21 cellular contexts compared by ENCODE assay signal in genomic region chr11:119572481-119573424, GRCh38.
DNase-seq lines count a peak whose midpoint lies in the region; ATAC-seq and TF ChIP-seq lines count a peak whose summit lies in the region.
"Had no signal": no experiment of that assay in that cellular context is flagged by ENCODE, and none has a peak within 500 bp of the region (broad histone marks: within the 10 kb centered on the region; RNA-seq: fewer than 3 reads in every experiment).

No MANE protein-coding gene starts in this region.

- peak overlapping the region; percentile 15 for H3K56ac ChIP-seq in mesendoderm (ENCODE audit: low read length)

- H4K5ac ChIP-seq in mesendoderm (ENCODE audit: low read length) = no peak overlapping the region

- H3K4me3 Mint-ChIP-seq in dendritic cell treated with granulocyte-macrophage colony-stimulating factor and Interleukin-4, amounts not matched to agents 40 ng/mL and 50 ng/mL, for 4 days = no peak overlapping the region
- H3K4me3 Mint-ChIP-seq in T-helper 2 cell treated with Interferon-gamma antibody and Interleukin-4, amounts not matched to agents 5 μg/mL and 100 μg/mL, for 36 hours = no peak overlapping the region
- H3K4me3 Mint-ChIP-seq: activated CD8-positive, alpha-beta T cell treated with anti-CD3 and anti-CD28 coated beads, Interleukin-2, amount 10 ng/mL, durations not matched to agents 7 days and 5 days; activated naive CD8-positive, alpha-beta T cell; neural crest cell had no signal

- H3K36me3 ChIP-seq in BLaER1 treated with 17β-estradiol and CSF1 and Interleukin-3, amounts not matched to agents 10 nM and 100 nM = no peaks in the 10 kb centered on the region
- H3K36me3 ChIP-seq in PC-3 (ENCODE audit: low read depth, low read length) (no peaks in the 10 kb centered on the region), mesendoderm (ENCODE audit: control insufficient read depth, insufficient read depth, low read length) (no peaks in the 10 kb centered on the region), MM.1S (replicated peaks; ENCODE audit: insufficient read depth, low read length) (no peaks in the 10 kb centered on the region)
- H3K36me3 ChIP-seq: gastrocnemius medialis, SJSA1 had no signal

- no peaks in the 10 kb centered on the region for H3K9me3 Mint-ChIP-seq in dendritic cell treated with granulocyte-macrophage colony-stimulating factor and Interleukin-4, amounts not matched to agents 40 ng/mL and 50 ng/mL, for 4 days
- H3K9me3 Mint-ChIP-seq in T-helper 2 cell treated with Interferon-gamma antibody and Interleukin-4, amounts not matched to agents 5 μg/mL and 100 μg/mL, for 36 hours = no peaks in the 10 kb centered on the region

- ATAC-seq in PC-3 = peak; percentile 77
- ATAC-seq: activated CD8-positive, alpha-beta T cell treated with anti-CD3 and anti-CD28 coated beads, Interleukin-2, amount 10 ng/mL, durations not matched to agents 7 days and 5 days; gastrocnemius medialis had no signal

- no peak overlapping the region for H2BK5ac ChIP-seq in mesendoderm (ENCODE audit: low read length)

- H3K79me2 ChIP-seq in PC-3 (ENCODE audit: low read length) (no peaks in the 10 kb centered on the region), mesendoderm (ENCODE audit: control insufficient read depth, insufficient read depth, low read length) (no peaks in the 10 kb centered on the region), MM.1S (ENCODE audit: low read length) (no peaks in the 10 kb centered on the region)

- H4K8ac ChIP-seq in mesendoderm (ENCODE audit: low read depth, low read length) = no peak overlapping the region

- CTCF ChIA-PET in PC-3 (lab: Charles Lee) = interaction anchor here (0.6 to 0.9 kb wide), 2 partner anchors 23 to 258 kb away, joined by 3 read pairs; no protein-coding TSS in a partner anchor

- WGBS in mesendoderm (ENCODE audit: extremely low coverage, insufficient coverage, low lambda C conversion rate) = no CpG with 5 or more reads among the region's 13 CpGs

- peak overlapping the region in 10 of 11 experiments; percentile 45 to 80 (median 77); a peak in 19 of 22 replicates for H3K27ac ChIP-seq in BLaER1 treated with 17β-estradiol and CSF1 and Interleukin-3, amounts not matched to agents 10 nM and 100 nM
- H3K27ac ChIP-seq in PC-3 (ENCODE audit: low read length) (peak overlapping the region; percentile 34), mesendoderm (ENCODE audit: low read depth, low read length) (no peak overlapping the region), MM.1S (ENCODE audit: low read length) (no peak overlapping the region)
- H3K27ac ChIP-seq: coronary artery, gastrocnemius medialis, SJSA1 had no signal

- H2BK120ac ChIP-seq in mesendoderm (ENCODE audit: low read depth, low read length) = no peak overlapping the region

- H3K4me1 ChIP-seq in BLaER1 treated with 17β-estradiol and CSF1 and Interleukin-3, amounts not matched to agents 10 nM and 100 nM = peaks cover 41 to 62% (median 59%) of the 10 kb centered on the region in 10 experiments
- H3K4me1 ChIP-seq in PC-3 (ENCODE audit: insufficient read depth, low read length) (peaks cover 25% of the 10 kb centered on the region), mesendoderm (ENCODE audit: control insufficient read depth, low read depth, low read length) (peaks cover 8% of the 10 kb centered on the region), MM.1S (ENCODE audit: low read length) (no peaks in the 10 kb centered on the region)

- no peaks in the 10 kb centered on the region for H3K9me2 ChIP-seq in PC-3 (replicated peaks; ENCODE audit: low read length)
- no peaks in the 10 kb centered on the region for H3K9me2 ChIP-seq in MM.1S (replicated peaks; ENCODE audit: insufficient read depth, low read length)

- no peak overlapping the region for H3K18ac ChIP-seq in mesendoderm (ENCODE audit: low read length)

- H3K4me2 ChIP-seq in BLaER1 treated with 17β-estradiol and CSF1 and Interleukin-3, amounts not matched to agents 10 nM and 100 nM = peak overlapping the region; percentile 77 to 91 (median 84)
- H3K4me2 ChIP-seq in PC-3 (ENCODE audit: low read length) = peak overlapping the region; percentile 54
- no peak overlapping the region for H3K4me2 ChIP-seq in mesendoderm (ENCODE audit: low read length)
- H3K4me2 ChIP-seq in MM.1S (ENCODE audit: low read depth, low read length) = no peak overlapping the region

- intact Hi-C loops in PC-3 (cut with micrococcal nuclease) = no loop called here
- intact Hi-C loops in dendritic cell treated with granulocyte-macrophage colony-stimulating factor and Interleukin-4, amounts not matched to agents 40 ng/mL and 50 ng/mL, for 4 days (cut with micrococcal nuclease) = no loop called here

- POLR2A ChIA-PET in PC-3 (lab: Charles Lee; ENCODE audit: unreplicated experiment) = no interaction called here

- BruUV-seq in PC-3 (replicated peaks; lab: Mats Ljungman, UMichigan) = no TSS peak

- H3K9ac ChIP-seq in BLaER1 treated with 17β-estradiol and CSF1 and Interleukin-3, amounts not matched to agents 10 nM and 100 nM = peak overlapping the region in 8 of 11 experiments; percentile 45 to 66 (median 58); a peak in 11 of 22 replicates
- no peak overlapping the region; the same call in 1 of the 2 replicates for H3K9ac ChIP-seq in PC-3 (ENCODE audit: low read length)
- H3K9ac ChIP-seq in mesendoderm (ENCODE audit: low read length) = no peak overlapping the region
- H3K9ac ChIP-seq in MM.1S (ENCODE audit: low read length) = no peak overlapping the region

- no peaks in the 10 kb centered on the region for H3K27me3 Mint-ChIP-seq in dendritic cell treated with granulocyte-macrophage colony-stimulating factor and Interleukin-4, amounts not matched to agents 40 ng/mL and 50 ng/mL, for 4 days
- H3K27me3 Mint-ChIP-seq in T-helper 2 cell treated with Interferon-gamma antibody and Interleukin-4, amounts not matched to agents 5 μg/mL and 100 μg/mL, for 36 hours (ENCODE audit: low read depth) = peaks cover 11% of the 10 kb centered on the region

- TF ChIP-seq CTCF in PC-3 (conservative IDR thresholded peaks at IDR 0.05; ENCODE audit: low read depth, low read length) (0 out of 2 replicates have a peak, but pooled peaks have one; percentile 15), MM.1S (IDR thresholded peaks at IDR 0.05; ENCODE audit: low read length) (no peak)

- no peaks in the 10 kb centered on the region for H3K36me3 Mint-ChIP-seq in dendritic cell treated with granulocyte-macrophage colony-stimulating factor and Interleukin-4, amounts not matched to agents 40 ng/mL and 50 ng/mL, for 4 days (ENCODE audit: low read depth)
- no peaks in the 10 kb centered on the region for H3K36me3 Mint-ChIP-seq in T-helper 2 cell treated with Interferon-gamma antibody and Interleukin-4, amounts not matched to agents 5 μg/mL and 100 μg/mL, for 36 hours (ENCODE audit: low read depth)

- H3K4me3 ChIP-seq in BLaER1 treated with 17β-estradiol and CSF1 and Interleukin-3, amounts not matched to agents 10 nM and 100 nM = peak overlapping the region in 1 of 10 experiments; percentile 15; a peak in 1 of 20 replicates
- no peak overlapping the region for H3K4me3 ChIP-seq in PC-3 (ENCODE audit: low read length)
- no peak overlapping the region for H3K4me3 ChIP-seq in mesendoderm (ENCODE audit: low read length)
- no peak overlapping the region for H3K4me3 ChIP-seq in MM.1S (ENCODE audit: low read length)
- H3K4me3 ChIP-seq: coronary artery, gastrocnemius medialis, SJSA1 had no signal

- peaks cover 0 to under 1% (median 0%) of the 10 kb centered on the region in 11 experiments; a peak in 1 of 22 replicates for H3K9me3 ChIP-seq in BLaER1 treated with 17β-estradiol and CSF1 and Interleukin-3, amounts not matched to agents 10 nM and 100 nM (replicated peaks in 1 of 11)
- H3K9me3 ChIP-seq in PC-3 (ENCODE audit: low read length) (no peaks in the 10 kb centered on the region), MM.1S (replicated peaks; ENCODE audit: insufficient read depth, low read length) (no peaks in the 10 kb centered on the region)
- H3K9me3 ChIP-seq: gastrocnemius medialis, SJSA1 had no signal

- H3K4me1 Mint-ChIP-seq in dendritic cell treated with granulocyte-macrophage colony-stimulating factor and Interleukin-4, amounts not matched to agents 40 ng/mL and 50 ng/mL, for 4 days (ENCODE audit: low read depth) = peaks cover 34% of the 10 kb centered on the region
- H3K4me1 Mint-ChIP-seq in T-helper 2 cell treated with Interferon-gamma antibody and Interleukin-4, amounts not matched to agents 5 μg/mL and 100 μg/mL, for 36 hours (ENCODE audit: low read depth) = peaks cover 3% of the 10 kb centered on the region

- H3K27me3 ChIP-seq in BLaER1 treated with 17β-estradiol and CSF1 and Interleukin-3, amounts not matched to agents 10 nM and 100 nM = no peaks in the 10 kb centered on the region
- H3K27me3 ChIP-seq in PC-3 (ENCODE audit: low read length) = no peaks in the 10 kb centered on the region
- H3K27me3 ChIP-seq in mesendoderm (ENCODE audit: insufficient read depth, low read length, poor library complexity) = no peaks in the 10 kb centered on the region
- no peaks in the 10 kb centered on the region; the same call in 1 of the 2 replicates for H3K27me3 ChIP-seq in MM.1S (replicated peaks; ENCODE audit: insufficient read depth, low read length)
- H3K27me3 ChIP-seq: gastrocnemius medialis, SJSA1 had no signal

- H2BK15ac ChIP-seq in mesendoderm (replicated peaks; ENCODE audit: low read depth) = no peak overlapping the region

- peak; percentile 89 for DNase-seq in PC-3
- no peak for DNase-seq in mesendoderm
- DNase-seq in MM.1S = no peak
- DNase-seq in DMS114 treated with DMSO at 0.1 percent for 48 hours (lab: John Stamatoyannopoulos, UW; ENCODE audit: unreplicated experiment) = no peak
- no peak for DNase-seq in NCI-H510A (lab: John Stamatoyannopoulos, UW)
- no peak for DNase-seq in T-helper 2 cell treated with Interferon-gamma antibody and Interleukin-4, amounts not matched to agents 5 μg/mL and 100 μg/mL, for 36 hours (ENCODE audit: low spot score)
- DNase-seq: activated CD8-positive, alpha-beta T cell treated with anti-CD3 and anti-CD28 coated beads, Interleukin-2, amount 10 ng/mL, durations not matched to agents 7 days and 5 days; activated T-cell treated with anti-CD3 and anti-CD28 coated beads, Interleukin-2, amount 50 U/mL, for 48 hours; COR-L47; gastrocnemius medialis; Kasumi-1; NCI-H1417; retina; stimulated activated CD4-positive, alpha-beta T cell treated with anti-CD3 and anti-CD28 coated beads, Interleukin-12 subunit alpha, Interleukin-12 subunit beta, amount 100 ng/mL, for 4 hours; T-helper 9 cell had no signal

- no peak overlapping the region for H2AFZ ChIP-seq in PC-3 (ENCODE audit: low read length)
- no peak overlapping the region for H2AFZ ChIP-seq in MM.1S (ENCODE audit: low read length)

- H3F3A ChIP-seq in PC-3 (ENCODE audit: low read length, unreplicated experiment) = no peaks in the 10 kb centered on the region
- no peaks in the 10 kb centered on the region for H3F3A ChIP-seq in MM.1S (ENCODE audit: insufficient read depth, low read length)

- H2AK5ac ChIP-seq in mesendoderm (ENCODE audit: low read length) = no peak overlapping the region

- H3K4ac ChIP-seq in mesendoderm (ENCODE audit: low read depth, low read length) = no peak overlapping the region

- H3K27ac Mint-ChIP-seq in dendritic cell treated with granulocyte-macrophage colony-stimulating factor and Interleukin-4, amounts not matched to agents 40 ng/mL and 50 ng/mL, for 4 days = peak overlapping the region; percentile 11
- H3K27ac Mint-ChIP-seq in T-helper 2 cell treated with Interferon-gamma antibody and Interleukin-4, amounts not matched to agents 5 μg/mL and 100 μg/mL, for 36 hours = no peak overlapping the region
- H3K27ac Mint-ChIP-seq: activated CD8-positive, alpha-beta T cell treated with anti-CD3 and anti-CD28 coated beads, Interleukin-2, amount 10 ng/mL, durations not matched to agents 7 days and 5 days; activated naive CD8-positive, alpha-beta T cell had no signal

- no peaks in the 10 kb centered on the region for H3K79me1 ChIP-seq in mesendoderm (ENCODE audit: low read length)

- H3K23ac ChIP-seq in mesendoderm (ENCODE audit: low read length) = no peak overlapping the region

- no peaks in the 10 kb centered on the region for H4K20me1 ChIP-seq in BLaER1 treated with 17β-estradiol and CSF1 and Interleukin-3, amounts not matched to agents 10 nM and 100 nM
- no peaks in the 10 kb centered on the region for H4K20me1 ChIP-seq in PC-3 (ENCODE audit: low read length)
- no peaks in the 10 kb centered on the region for H4K20me1 ChIP-seq in MM.1S (ENCODE audit: insufficient read depth, low read length)

Comparison
In these comparisons a context has a peak if more than half of its experiments do, and no peak if none do; other contexts are left out.
1. H3K27ac ChIP-seq: peak in BLaER1 treated with 17β-estradiol and CSF1 and Interleukin-3, amounts not matched to agents 10 nM and 100 nM (10 of 11) and PC-3 (single experiment); none in mesendoderm (single experiment) and MM.1S (single experiment).
2. H3K4me2 ChIP-seq: peak in BLaER1 treated with 17β-estradiol and CSF1 and Interleukin-3, amounts not matched to agents 10 nM and 100 nM (11 of 11) and PC-3 (single experiment); none in mesendoderm (single experiment) and MM.1S (single experiment).
3. H3K9ac ChIP-seq: peak in BLaER1 treated with 17β-estradiol and CSF1 and Interleukin-3, amounts not matched to agents 10 nM and 100 nM (8 of 11); none in PC-3 (single experiment), mesendoderm (single experiment) and MM.1S (single experiment).